1 cellular context compared by ENCODE assay signal in the genomic region with DNA sequence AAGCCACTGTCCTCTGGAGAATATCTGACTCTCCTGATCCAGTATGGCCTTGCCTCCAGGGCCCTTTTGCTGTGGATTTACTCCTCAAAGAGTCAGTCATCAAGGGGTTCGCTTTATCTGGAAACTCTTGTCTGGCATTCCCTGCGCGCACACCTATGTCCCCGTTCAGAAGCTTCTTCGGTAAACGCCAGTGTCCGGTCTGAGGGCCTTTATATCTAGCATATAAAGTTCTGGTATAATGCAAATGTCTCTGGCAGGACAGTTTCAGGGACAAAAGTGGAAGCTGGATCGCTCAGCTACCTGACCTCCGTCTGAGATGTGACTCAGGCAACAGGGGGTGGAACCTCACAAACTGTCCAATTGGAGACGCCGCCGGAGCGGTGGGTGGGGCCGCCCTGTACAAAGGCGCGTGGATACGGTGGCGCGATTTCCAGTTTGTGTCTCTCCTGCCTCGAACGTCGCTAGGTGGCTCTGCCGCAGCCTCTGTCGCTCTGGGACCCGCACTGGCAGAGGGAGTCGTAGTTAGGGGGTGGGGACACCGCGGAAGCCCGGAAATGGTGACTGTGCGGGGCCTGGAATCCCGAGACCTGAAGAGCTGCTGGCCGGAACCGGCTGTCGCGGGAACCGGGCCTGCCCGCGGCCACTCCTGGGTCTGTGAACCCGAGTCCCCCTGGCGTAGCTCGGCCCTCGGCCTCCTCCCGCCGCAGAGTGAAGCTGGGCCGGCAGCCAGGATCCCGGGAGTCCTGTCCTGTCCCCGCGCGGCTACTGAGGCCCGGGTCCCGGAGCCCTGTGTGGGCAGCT.
TF ChIP-seq lines count a peak whose summit lies in the region.

No MANE protein-coding gene starts in this region.

TF ChIP-seq in WTC11, 78 proteins besides CTCF, POLR2A, EP300 and RAD21 (continued from another document):
- TF ChIP-seq, protein P1, sequence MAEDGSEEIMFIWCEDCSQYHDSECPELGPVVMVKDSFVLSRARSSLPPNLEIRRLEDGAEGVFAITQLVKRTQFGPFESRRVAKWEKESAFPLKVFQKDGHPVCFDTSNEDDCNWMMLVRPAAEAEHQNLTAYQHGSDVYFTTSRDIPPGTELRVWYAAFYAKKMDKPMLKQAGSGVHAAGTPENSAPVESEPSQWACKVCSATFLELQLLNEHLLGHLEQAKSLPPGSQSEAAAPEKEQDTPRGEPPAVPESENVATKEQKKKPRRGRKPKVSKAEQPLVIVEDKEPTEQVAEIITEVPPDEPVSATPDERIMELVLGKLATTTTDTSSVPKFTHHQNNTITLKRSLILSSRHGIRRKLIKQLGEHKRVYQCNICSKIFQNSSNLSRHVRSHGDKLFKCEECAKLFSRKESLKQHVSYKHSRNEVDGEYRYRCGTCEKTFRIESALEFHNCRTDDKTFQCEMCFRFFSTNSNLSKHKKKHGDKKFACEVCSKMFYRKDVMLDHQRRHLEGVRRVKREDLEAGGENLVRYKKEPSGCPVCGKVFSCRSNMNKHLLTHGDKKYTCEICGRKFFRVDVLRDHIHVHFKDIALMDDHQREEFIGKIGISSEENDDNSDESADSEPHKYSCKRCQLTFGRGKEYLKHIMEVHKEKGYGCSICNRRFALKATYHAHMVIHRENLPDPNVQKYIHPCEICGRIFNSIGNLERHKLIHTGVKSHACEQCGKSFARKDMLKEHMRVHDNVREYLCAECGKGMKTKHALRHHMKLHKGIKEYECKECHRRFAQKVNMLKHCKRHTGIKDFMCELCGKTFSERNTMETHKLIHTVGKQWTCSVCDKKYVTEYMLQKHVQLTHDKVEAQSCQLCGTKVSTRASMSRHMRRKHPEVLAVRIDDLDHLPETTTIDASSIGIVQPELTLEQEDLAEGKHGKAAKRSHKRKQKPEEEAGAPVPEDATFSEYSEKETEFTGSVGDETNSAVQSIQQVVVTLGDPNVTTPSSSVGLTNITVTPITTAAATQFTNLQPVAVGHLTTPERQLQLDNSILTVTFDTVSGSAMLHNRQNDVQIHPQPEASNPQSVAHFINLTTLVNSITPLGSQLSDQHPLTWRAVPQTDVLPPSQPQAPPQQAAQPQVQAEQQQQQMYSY (CRISPR knock-in tag; IDR thresholded peaks at IDR 0.05): peak; percentile 42
- TF ChIP-seq NFYB (CRISPR knock-in tag; conservative IDR thresholded peaks at IDR 0.05; ENCODE audit: low read depth) (peak; percentile 35), ETV6 (CRISPR knock-in tag; IDR thresholded peaks at IDR 0.05) (peak; percentile 83; the same call in 1 of the 2 replicates), ARID4B (CRISPR knock-in tag; IDR thresholded peaks at IDR 0.05; ENCODE audit: borderline replicate concordance) (0 out of 2 replicates have a peak, but pooled peaks have one; percentile 55), HMGXB4 (CRISPR knock-in tag; IDR thresholded peaks at IDR 0.05) (peak; percentile 74), MYBL2 (CRISPR knock-in tag; IDR thresholded peaks at IDR 0.05) (0 out of 2 replicates have a peak, but pooled peaks have one; percentile 72), ZNF512 (CRISPR knock-in tag; IDR thresholded peaks at IDR 0.05; ENCODE audit: borderline replicate concordance) (no peak)
- TF ChIP-seq, protein P2, sequence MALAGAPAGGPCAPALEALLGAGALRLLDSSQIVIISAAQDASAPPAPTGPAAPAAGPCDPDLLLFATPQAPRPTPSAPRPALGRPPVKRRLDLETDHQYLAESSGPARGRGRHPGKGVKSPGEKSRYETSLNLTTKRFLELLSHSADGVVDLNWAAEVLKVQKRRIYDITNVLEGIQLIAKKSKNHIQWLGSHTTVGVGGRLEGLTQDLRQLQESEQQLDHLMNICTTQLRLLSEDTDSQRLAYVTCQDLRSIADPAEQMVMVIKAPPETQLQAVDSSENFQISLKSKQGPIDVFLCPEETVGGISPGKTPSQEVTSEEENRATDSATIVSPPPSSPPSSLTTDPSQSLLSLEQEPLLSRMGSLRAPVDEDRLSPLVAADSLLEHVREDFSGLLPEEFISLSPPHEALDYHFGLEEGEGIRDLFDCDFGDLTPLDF (CRISPR knock-in tag; IDR thresholded peaks at IDR 0.05): no peak
